In the genomic region with DNA sequence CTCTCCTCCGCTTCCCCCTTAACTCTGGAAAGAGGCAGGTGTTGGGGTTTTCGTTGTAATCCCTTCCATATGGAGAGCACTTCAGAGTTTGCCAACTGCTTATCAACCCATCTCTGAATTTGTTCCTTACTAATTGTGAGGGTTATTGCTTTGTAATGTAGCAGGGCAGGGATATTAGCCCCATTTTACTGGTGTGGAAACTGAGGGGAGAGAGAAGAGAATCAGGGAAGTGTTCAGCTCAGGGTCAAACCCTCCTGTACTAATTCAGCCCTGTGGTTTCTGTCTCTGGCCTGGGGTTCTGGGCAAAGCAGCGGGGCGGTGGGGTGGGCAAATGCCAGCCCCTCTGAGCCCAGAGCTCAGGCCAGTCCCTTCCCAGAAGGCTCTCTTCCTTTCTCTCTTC, we compare ENCODE assay signal across 18 cellular contexts. TPM values are rescaled to one million over a fixed set of nuclear protein-coding genes. Genes with fewer than 3 reads are reported as not detected.
DNase-seq lines count a peak whose midpoint lies in the region; ATAC-seq, FAIRE-seq and TF ChIP-seq lines count a peak whose summit lies in the region.
"Had no signal": no experiment of that assay in that cellular context is flagged by ENCODE, and none has a peak within 500 bp of the region (broad histone marks: within the 10 kb centered on the region; RNA-seq: fewer than 3 reads in every experiment).

No MANE protein-coding gene starts in this region.

- WGBS in HepG2 (ENCODE audit: low lambda C conversion rate) = 69% methylated on average over 4 of the region's 4 CpGs
- WGBS in right lobe of liver (ENCODE audit: insufficient coverage, low coverage, low lambda C conversion rate, missing lambda C conversion rate) = 93% methylated on average over 2 of the region's 4 CpGs

- BruUV-seq in HepG2 (replicated peaks; lab: Mats Ljungman, UMichigan) = no TSS peak

- no peak for FAIRE-seq in HepG2 (lab: Jason Lieb, UNC)
- FAIRE-seq in keratinocyte (lab: Jason Lieb, UNC) = no peak
- FAIRE-seq: A549, GM19239 had no signal

- no peak overlapping the region for H3K27ac ChIP-seq in HepG2 (ENCODE audit: extremely low read length, insufficient read depth, low read length)
- no peak overlapping the region for H3K27ac ChIP-seq in right lobe of liver
- peak overlapping the region; percentile 77; the same call in 1 of the 2 replicates for H3K27ac ChIP-seq in RWPE1
- no peak overlapping the region for H3K27ac ChIP-seq in keratinocyte (ENCODE audit: control insufficient read depth, insufficient read depth, low read length)
- H3K27ac ChIP-seq: SJSA1 had no signal

- H3K9me1 ChIP-seq in keratinocyte (ENCODE audit: control insufficient read depth, extremely low read depth, insufficient read depth, low read length) = no peaks in the 10 kb centered on the region

- ATAC-seq in HepG2 (no peak), right lobe of liver (no peak), GM21367 (IDR thresholded peaks at IDR 0.05; ENCODE audit: unreplicated experiment) (no peak), T-cell (replicated peaks in 1 of 4) (no peak)
- ATAC-seq: A549, GM23338 had no signal

- H3K36me3 Mint-ChIP-seq in activated CD4-positive, alpha-beta T cell treated with anti-CD3 and anti-CD28 coated beads, Interleukin-2, amount 10 ng/mL, durations not matched to agents 7 days and 5 days (ENCODE audit: low read depth) = peaks cover 2% of the 10 kb centered on the region
- no peaks in the 10 kb centered on the region for H3K36me3 Mint-ChIP-seq in T-cell

- H3K4me2 ChIP-seq in HepG2 (ENCODE audit: low read depth, low read length) = no peak overlapping the region
- H3K4me2 ChIP-seq in keratinocyte (ENCODE audit: control insufficient read depth, extremely low read depth, insufficient read depth, low read depth, low read length) = peak overlapping the region; percentile 42
- H3K4me2 ChIP-seq: GM23338 had no signal

- peaks cover 31% of the 10 kb centered on the region for H3K27me3 Mint-ChIP-seq in activated CD4-positive, alpha-beta T cell treated with anti-CD3 and anti-CD28 coated beads, Interleukin-2, amount 10 ng/mL, durations not matched to agents 7 days and 5 days
- peaks cover 0 to 4% of the 10 kb centered on the region in 2 donors for H3K27me3 Mint-ChIP-seq in T-cell

- TF ChIP-seq POLR2A in HepG2 (IDR thresholded peaks at IDR 0.05; ENCODE audit: insufficient read depth in 1 of 2, low read depth in 2 of 2, low read length in 2 of 2) (no peak), right lobe of liver (IDR thresholded peaks at IDR 0.05) (no peak)

- H3K4me3 ChIP-seq in HepG2 (replicated peaks in 1 of 3; ENCODE audit: insufficient read depth in 1 of 3, low read depth in 2 of 3, low read length in 3 of 3) = no peak overlapping the region
- H3K4me3 ChIP-seq in right lobe of liver = no peak overlapping the region
- H3K4me3 ChIP-seq in keratinocyte (ENCODE audit: control insufficient read depth in 2 of 3, extremely low read depth in 1 of 3, insufficient read depth in 2 of 3, low read depth in 1 of 3, low read length in 3 of 3) = no peak overlapping the region
- H3K4me3 ChIP-seq: A549, GM23338, SJSA1 had no signal

- H4K20me1 ChIP-seq in HepG2 (ENCODE audit: insufficient read depth, low read length) (no peaks in the 10 kb centered on the region), keratinocyte (ENCODE audit: control insufficient read depth, extremely low read depth, insufficient read depth, low read length) (peaks cover 7% of the 10 kb centered on the region)

- H3K4me1 Mint-ChIP-seq in activated CD4-positive, alpha-beta T cell treated with anti-CD3 and anti-CD28 coated beads, Interleukin-2, amount 10 ng/mL, durations not matched to agents 7 days and 5 days = peaks cover 18% of the 10 kb centered on the region
- H3K4me1 Mint-ChIP-seq in T-cell = peaks cover 11 to 16% (median 14%) of the 10 kb centered on the region in 3 donors

- H2AFZ ChIP-seq in HepG2 (ENCODE audit: low read length) (no peak overlapping the region), keratinocyte (ENCODE audit: control insufficient read depth, low read length) (no peak overlapping the region)
- H2AFZ ChIP-seq: GM23338 had no signal

- H3K27me3 ChIP-seq in HepG2 (ENCODE audit: control insufficient read depth in 1 of 2, insufficient read depth in 2 of 2, low read length in 2 of 2) (peaks cover 5 to 46% of the 10 kb centered on the region in 2 experiments; a peak in 4 of 5 replicates), right lobe of liver (no peaks in the 10 kb centered on the region), keratinocyte (ENCODE audit: control insufficient read depth, extremely low read depth, insufficient read depth, low read length) (no peaks in the 10 kb centered on the region)

- H3K79me2 ChIP-seq in HepG2 (ENCODE audit: insufficient read depth, low read length) (no peaks in the 10 kb centered on the region), keratinocyte (ENCODE audit: control insufficient read depth, insufficient read depth, low read length) (peaks cover 20% of the 10 kb centered on the region)

- TF ChIP-seq CTCF in HepG2 (CRISPR knock-in tag; IDR thresholded peaks at IDR 0.05) (no peak), right lobe of liver (IDR thresholded peaks at IDR 0.05) (no peak), RWPE1 (conservative IDR thresholded peaks at IDR 0.05; ENCODE audit: low read depth) (no peak), keratinocyte (optimal IDR thresholded peaks at IDR 0.05 in 1 of 3, IDR thresholded peaks at IDR 0.05 in 1 of 3, conservative IDR thresholded peaks at IDR 0.05 in 1 of 3; ENCODE audit: extremely low read depth in 1 of 3, insufficient read depth in 2 of 3, low read length in 3 of 3) (no peak)

- no peak for TF ChIP-seq RAD21 in HepG2 (CRISPR knock-in tag; IDR thresholded peaks at IDR 0.05)

- dilution Hi-C loops in keratinocyte (cut with MboI; ENCODE audit: extremely low pct_ligation_motif_present, low sequenced_read_pairs) = no loop called here

- H3K9ac ChIP-seq in HepG2 (ENCODE audit: insufficient read depth, low read depth, low read length) = no peak overlapping the region
- H3K9ac ChIP-seq in keratinocyte (ENCODE audit: control insufficient read depth, extremely low read depth, insufficient read depth, low read length) = no peak overlapping the region

- H3K36me3 ChIP-seq in HepG2 (replicated peaks in 1 of 2; ENCODE audit: control insufficient read depth in 1 of 2, insufficient read depth in 2 of 2, low read length in 2 of 2) (no peaks in the 10 kb centered on the region), right lobe of liver (no peaks in the 10 kb centered on the region), keratinocyte (ENCODE audit: control insufficient read depth in 2 of 2, extremely low read depth in 1 of 2, insufficient read depth in 2 of 2, low read length in 2 of 2) (peaks cover 0 to 4% of the 10 kb centered on the region in 2 experiments)
- H3K36me3 ChIP-seq: SJSA1 had no signal

- in situ Hi-C loops in HepG2 (cut with HindIII; ENCODE audit: extremely low pct_ligation_motif_present, low pct_unique_long_range_greater_than_20kb) = no loop called here

- CTCF ChIA-PET in HepG2 (lab: Yijun Ruan, JAX; ENCODE audit: low intra/inter-chr PET ratio, low total read pairs) = no interaction called here
- CTCF ChIA-PET in RWPE1 (lab: Yijun Ruan, JAX) = interaction anchor here (0.6 to 1.6 kb wide), 6 partner anchors 10 to 99 kb away, joined by 3 to 8 read pairs (median 4); no protein-coding TSS in a partner anchor
- CTCF ChIA-PET in activated CD4-positive, alpha-beta T cell treated with anti-CD3 and anti-CD28 coated beads, Interleukin-2, amount 10 ng/mL, durations not matched to agents 7 days and 5 days (lab: Charles Lee) = interaction anchor here (0.9 to 1.5 kb wide), 3 partner anchors 9 to 93 kb away, joined by 3 to 4 read pairs (median 3); no protein-coding TSS in a partner anchor
- CTCF ChIA-PET in T-cell (lab: Charles Lee) = interaction anchor here (0.6 to 1.1 kb wide), 2 partner anchors 23 to 144 kb away, joined by 3 to 4 read pairs; no protein-coding TSS in a partner anchor

- TF ChIP-seq EP300 in HepG2 (IDR thresholded peaks at IDR 0.05; ENCODE audit: low read depth in 2 of 2, low read length in 2 of 2) (no peak), HepG2 (CRISPR knock-in tag; IDR thresholded peaks at IDR 0.05; ENCODE audit: borderline replicate concordance) (no peak)

- intact Hi-C loops in HepG2 (cut with micrococcal nuclease; ENCODE audit: unreplicated experiment) = no loop called here
- intact Hi-C loops in right lobe of liver (cut with DNase I) = loop anchor here in 1 of 2 donors (10.0 kb wide), 1 partner anchor 234 kb away; no protein-coding TSS in a partner anchor

- H3K4me1 ChIP-seq in HepG2 (ENCODE audit: insufficient read depth, low read length) (peaks cover 25% of the 10 kb centered on the region), right lobe of liver (peaks cover 0 to 3% (median 0%) of the 10 kb centered on the region in 4 donors), keratinocyte (ENCODE audit: control insufficient read depth, extremely low read depth, insufficient read depth, low read length) (peaks cover 40% of the 10 kb centered on the region)

- POLR2A ChIA-PET in HepG2 (lab: Yijun Ruan, JAX) = no interaction called here
- POLR2A ChIA-PET in RWPE1 (lab: Yijun Ruan, JAX; ENCODE audit: low non-redundant PET) = no interaction called here
- POLR2A ChIA-PET in activated CD4-positive, alpha-beta T cell treated with anti-CD3 and anti-CD28 coated beads, Interleukin-2, amount 10 ng/mL, durations not matched to agents 7 days and 5 days (lab: Charles Lee) = no interaction called here
- POLR2A ChIA-PET in T-cell (lab: Charles Lee) = no interaction called here

- H3K9me3 ChIP-seq in HepG2 (ENCODE audit: low read length) = no peaks in the 10 kb centered on the region
- H3K9me3 ChIP-seq in right lobe of liver = no peaks in the 10 kb centered on the region
- no peaks in the 10 kb centered on the region for H3K9me3 ChIP-seq in keratinocyte (ENCODE audit: control insufficient read depth, low read depth, low read length)
- H3K9me3 ChIP-seq: A549 had no signal

- DNase-seq in HepG2 (ENCODE audit: low spot score) (no peak), right lobe of liver (no peak), RWPE1 (ENCODE audit: low spot score) (no peak), keratinocyte (ENCODE audit: low read depth, low spot score) (no peak), T-cell (no peak)
- DNase-seq in activated CD4-positive, alpha-beta T cell treated with anti-CD3 and anti-CD28 coated beads, Interleukin-2, amount 10 ng/mL, durations not matched to agents 7 days and 5 days = no peak
- DNase-seq in central memory CD4-positive, alpha-beta T cell = no peak
- DNase-seq: DND-41, GF-D8, IMR-90, NCI-H146, NCI-H446, NCI-H774 had no signal

- H3K4me3 Mint-ChIP-seq in activated CD4-positive, alpha-beta T cell treated with anti-CD3 and anti-CD28 coated beads, Interleukin-2, amount 10 ng/mL, durations not matched to agents 7 days and 5 days = no peak overlapping the region
- no peak overlapping the region for H3K4me3 Mint-ChIP-seq in T-cell
- H3K4me3 Mint-ChIP-seq: GM23338 had no signal

- H3K27ac Mint-ChIP-seq in activated CD4-positive, alpha-beta T cell treated with anti-CD3 and anti-CD28 coated beads, Interleukin-2, amount 10 ng/mL, durations not matched to agents 7 days and 5 days = no peak overlapping the region
- H3K27ac Mint-ChIP-seq in T-cell = no peak overlapping the region
- H3K27ac Mint-ChIP-seq: GM23338 had no signal

- H3K9me3 Mint-ChIP-seq in activated CD4-positive, alpha-beta T cell treated with anti-CD3 and anti-CD28 coated beads, Interleukin-2, amount 10 ng/mL, durations not matched to agents 7 days and 5 days = no peaks in the 10 kb centered on the region
- H3K9me3 Mint-ChIP-seq in T-cell = no peaks in the 10 kb centered on the region

RNA-seq across cellular contexts. Expression of a gene that starts 3.1 kb away (rescaled TPM):
- total RNA-seq in HepG2 (2016; rRNA removed; fragmentation: Illumina TruSeq; extraction: Trizol) (5.8 and 9.9 TPM in 2 replicates), right lobe of liver (100 to 1,000 TPM in 1 of 6 experiments, 10 to 100 TPM in 5; 19.0 to 116 (median 25.8) TPM), T-cell (10 to 100 TPM; 23.4 to 37.0 (median 28.4) TPM)
- total RNA-seq in HepG2 (2016; cell fraction: cytosol; rRNA removed; fragmentation: Illumina TruSeq; extraction: Trizol; ENCODE audit: low read depth) = 8.5 and 9.6 TPM in 2 replicates
- 6.5 and 9.1 TPM in 2 replicates for total RNA-seq in HepG2 (2016; cell fraction: insoluble cytoplasmic fraction; rRNA removed; fragmentation: Illumina TruSeq; extraction: Trizol)
- 11.1 and 14.4 TPM in 2 replicates for total RNA-seq in HepG2 (2016; cell fraction: membrane; rRNA removed; fragmentation: Illumina TruSeq; extraction: Trizol)
- 4.1 and 4.2 TPM in 2 replicates for total RNA-seq in HepG2 (2016; cell fraction: nucleus; rRNA removed; fragmentation: Illumina TruSeq; extraction: Trizol)
- polyA plus RNA-seq in HepG2 (2011; rRNA removed) (1.5 and 2.0 TPM in 2 replicates), keratinocyte (11.2 to 30.6 TPM (median 13.3 TPM) in 3 replicates)
- polyA plus RNA-seq in HepG2 (2011; cell fraction: cytosol; rRNA removed) = 1.7 and 3.5 TPM in 2 replicates
- polyA plus RNA-seq in HepG2 (2011; cell fraction: nucleus; rRNA removed) = 3.7 and 3.9 TPM in 2 replicates
- 5.5 and 6.8 TPM in 2 replicates for polyA plus RNA-seq in HepG2 (2012)
- polyA plus RNA-seq in HepG2 (2016; cell fraction: cytosol; fragmentation: Illumina TruSeq; extraction: Trizol; ENCODE audit: low read depth) = 9.0 and 13.1 TPM in 2 replicates
- 11.7 and 13.4 TPM in 2 replicates for polyA plus RNA-seq in HepG2 (2016; cell fraction: insoluble cytoplasmic fraction; fragmentation: Illumina TruSeq; extraction: Trizol; ENCODE audit: low read depth)
- polyA plus RNA-seq in HepG2 (2016; cell fraction: membrane; fragmentation: Illumina TruSeq; extraction: Trizol; ENCODE audit: low read depth) = 14.8 and 15.5 TPM in 2 replicates
- polyA plus RNA-seq in HepG2 (2016; cell fraction: nucleus; fragmentation: Illumina TruSeq; extraction: Trizol; ENCODE audit: insufficient read depth, low read depth) = 13.0 and 14.6 TPM in 2 replicates
- polyA minus RNA-seq in HepG2 (2011; rRNA and poly(A)+ RNA removed; ENCODE audit: low replicate concordance) = 1.8 and 1.9 TPM in 2 replicates
- 3.7 and 5.4 TPM in 2 replicates for polyA minus RNA-seq in HepG2 (2011; cell fraction: cytosol; rRNA and poly(A)+ RNA removed)
- 1.6 and 2.2 TPM in 2 replicates for polyA minus RNA-seq in HepG2 (2011; cell fraction: nucleus; rRNA and poly(A)+ RNA removed)
- polyA plus RNA-seq in keratinocyte (2011; ENCODE audit: low read depth) = 2.7 TPM
- polyA plus RNA-seq in keratinocyte (2011; cell fraction: cytosol; rRNA removed) = 15.1 and 73.1 TPM in 2 replicates
- polyA plus RNA-seq in keratinocyte (2011; cell fraction: nucleus; rRNA removed) = 16.6 and 36.4 TPM in 2 replicates
- polyA plus RNA-seq in keratinocyte (2012; ENCODE audit: low replicate concordance) = 34.1 and 105 TPM in 2 replicates
- 3.1 to 43.1 TPM (median 5.1 TPM) in 3 replicates for polyA minus RNA-seq in keratinocyte
- polyA minus RNA-seq in keratinocyte (2011; cell fraction: cytosol; rRNA and poly(A)+ RNA removed) = 161 TPM
- 29.6 and 41.6 TPM in 2 replicates for polyA minus RNA-seq in keratinocyte (2011; cell fraction: nucleus; rRNA and poly(A)+ RNA removed)
- total RNA-seq in activated CD4-positive, alpha-beta T cell treated with anti-CD3 and anti-CD28 coated beads, Interleukin-2, amount 10 ng/mL, durations not matched to agents 7 days and 5 days = 1 to 10 TPM; 4.1 to 6.8 TPM
